Comparison of ENCODE assay signal across 8 cellular contexts in genomic region chr17:49763735-49764558, GRCh38. TPM values are rescaled to one million over a fixed set of nuclear protein-coding genes. Genes with fewer than 3 reads are reported as not detected.
DNase-seq lines count a peak whose midpoint lies in the region; ATAC-seq and TF ChIP-seq lines count a peak whose summit lies in the region.

TSS of gene FAM117A (minus strand) at chr17:49764131. CDS start at chr17:49764087, 44 bp downstream.

- H3K4me1 Mint-ChIP-seq in activated CD4-positive, alpha-beta T cell treated with anti-CD3 and anti-CD28 coated beads, Interleukin-2, amount 10 ng/mL, durations not matched to agents 7 days and 5 days: peaks cover 48% of the 10 kb centered on the region
- peaks cover 31% of the 10 kb centered on the region for H3K4me1 Mint-ChIP-seq in dendritic cell treated with granulocyte-macrophage colony-stimulating factor and Interleukin-4, amounts not matched to agents 40 ng/mL and 50 ng/mL, for 4 days (ENCODE audit: low read depth)

- CTCF ChIA-PET in activated CD4-positive, alpha-beta T cell treated with anti-CD3 and anti-CD28 coated beads, Interleukin-2, amount 10 ng/mL, durations not matched to agents 7 days and 5 days (lab: Charles Lee): interaction anchor here (1.0 to 9.1 kb wide), 8 partner anchors 10 to 56 kb away, joined by 3 to 50 read pairs (median 4); partner anchors contain the start of gene SLC35B1

- no peaks in the 10 kb centered on the region for H3K9me3 ChIP-seq in left lung

- DNase-seq in NCI-H748 (lab: John Stamatoyannopoulos, UW; ENCODE audit: unreplicated experiment): peak; percentile 99
- DNase-seq in activated CD4-positive, alpha-beta T cell treated with anti-CD3 and anti-CD28 coated beads, Interleukin-2, amount 10 ng/mL, durations not matched to agents 7 days and 5 days: peak; percentile 99
- peak; percentile 91 to 97 for DNase-seq in left lung
- peak; percentile 95 for DNase-seq in stimulated activated CD4-positive, alpha-beta T cell treated with anti-CD3 and anti-CD28 coated beads, Interleukin-2, amount 100 ng/mL, for 4 hours (ENCODE audit: low read depth)

- intact Hi-C loops in dendritic cell treated with granulocyte-macrophage colony-stimulating factor and Interleukin-4, amounts not matched to agents 40 ng/mL and 50 ng/mL, for 4 days (cut with micrococcal nuclease): loop anchor here (5.0 kb wide), 1 partner anchor 57 kb away; the partner anchor contains the start of gene SLC35B1
- intact Hi-C loops in left lung (cut with DNase I): no loop called here

- peaks cover 6 to 13% of the 10 kb centered on the region in 2 donors for H3K4me1 ChIP-seq in left lung

- H3K27me3 Mint-ChIP-seq in activated CD4-positive, alpha-beta T cell treated with anti-CD3 and anti-CD28 coated beads, Interleukin-2, amount 10 ng/mL, durations not matched to agents 7 days and 5 days: peaks cover 26% of the 10 kb centered on the region
- no peaks in the 10 kb centered on the region for H3K27me3 Mint-ChIP-seq in dendritic cell treated with granulocyte-macrophage colony-stimulating factor and Interleukin-4, amounts not matched to agents 40 ng/mL and 50 ng/mL, for 4 days

- peak within 1 kb of the TSS; percentile 64 for H3K27ac ChIP-seq in C4-2B
- H3K27ac ChIP-seq in left lung: peak within 1 kb of the TSS; percentile 39 to 65

- no peaks in the 10 kb centered on the region for H3K36me3 ChIP-seq in left lung

- H3K4me3 ChIP-seq in left lung: peak within 1 kb of the TSS; percentile 61 to 71

- peak within 1 kb of the TSS; percentile 90 for H3K27ac Mint-ChIP-seq in activated CD4-positive, alpha-beta T cell treated with anti-CD3 and anti-CD28 coated beads, Interleukin-2, amount 10 ng/mL, durations not matched to agents 7 days and 5 days
- H3K27ac Mint-ChIP-seq in dendritic cell treated with granulocyte-macrophage colony-stimulating factor and Interleukin-4, amounts not matched to agents 40 ng/mL and 50 ng/mL, for 4 days: peak within 1 kb of the TSS; percentile 84

- no peak for TF ChIP-seq CTCF in C4-2B (conservative IDR thresholded peaks at IDR 0.05)
- TF ChIP-seq CTCF in left lung (IDR thresholded peaks at IDR 0.05): no peak

- H3K9me3 Mint-ChIP-seq in activated CD4-positive, alpha-beta T cell treated with anti-CD3 and anti-CD28 coated beads, Interleukin-2, amount 10 ng/mL, durations not matched to agents 7 days and 5 days: no peaks in the 10 kb centered on the region
- no peaks in the 10 kb centered on the region for H3K9me3 Mint-ChIP-seq in dendritic cell treated with granulocyte-macrophage colony-stimulating factor and Interleukin-4, amounts not matched to agents 40 ng/mL and 50 ng/mL, for 4 days

- ATAC-seq in GM19372 (IDR thresholded peaks at IDR 0.05; ENCODE audit: low read depth, unreplicated experiment) (peak; percentile 86), HG03521 (IDR thresholded peaks at IDR 0.05; ENCODE audit: unreplicated experiment) (peak; percentile 93), left lung (peak; percentile 98)

- peak within 1 kb of the TSS; percentile 90 for H3K4me3 Mint-ChIP-seq in activated CD4-positive, alpha-beta T cell treated with anti-CD3 and anti-CD28 coated beads, Interleukin-2, amount 10 ng/mL, durations not matched to agents 7 days and 5 days
- peak within 1 kb of the TSS; percentile 88 for H3K4me3 Mint-ChIP-seq in dendritic cell treated with granulocyte-macrophage colony-stimulating factor and Interleukin-4, amounts not matched to agents 40 ng/mL and 50 ng/mL, for 4 days

- POLR2A ChIA-PET in activated CD4-positive, alpha-beta T cell treated with anti-CD3 and anti-CD28 coated beads, Interleukin-2, amount 10 ng/mL, durations not matched to agents 7 days and 5 days (lab: Charles Lee): interaction anchor here (1.1 to 1.8 kb wide), 4 partner anchors 10 to 86 kb away, joined by 4 to 5 read pairs (median 4); partner anchors contain the start of genes KAT7 and SPOP

- no peaks in the 10 kb centered on the region for H3K27me3 ChIP-seq in left lung

- H3K36me3 Mint-ChIP-seq in activated CD4-positive, alpha-beta T cell treated with anti-CD3 and anti-CD28 coated beads, Interleukin-2, amount 10 ng/mL, durations not matched to agents 7 days and 5 days (ENCODE audit: low read depth): peaks cover 11% of the 10 kb centered on the region
- peaks cover 12% of the 10 kb centered on the region for H3K36me3 Mint-ChIP-seq in dendritic cell treated with granulocyte-macrophage colony-stimulating factor and Interleukin-4, amounts not matched to agents 40 ng/mL and 50 ng/mL, for 4 days (ENCODE audit: low read depth)

RNA-seq across cellular contexts. Expression of gene FAM117A, which starts in this region (rescaled TPM):
- 10 to 100 TPM; 30.6 to 34.1 TPM for total RNA-seq in activated CD4-positive, alpha-beta T cell treated with anti-CD3 and anti-CD28 coated beads, Interleukin-2, amount 10 ng/mL, durations not matched to agents 7 days and 5 days
- 10 to 100 TPM; 11.9 to 13.4 TPM for total RNA-seq in left lung

Comparison
In these comparisons a context has a peak if more than half of its experiments do, and no peak if none do; other contexts are left out.
1. Peak in every context shown above with its lines: DNase-seq, ATAC-seq, H3K4me3 ChIP-seq and H3K27ac ChIP-seq.